In the genomic region with DNA sequence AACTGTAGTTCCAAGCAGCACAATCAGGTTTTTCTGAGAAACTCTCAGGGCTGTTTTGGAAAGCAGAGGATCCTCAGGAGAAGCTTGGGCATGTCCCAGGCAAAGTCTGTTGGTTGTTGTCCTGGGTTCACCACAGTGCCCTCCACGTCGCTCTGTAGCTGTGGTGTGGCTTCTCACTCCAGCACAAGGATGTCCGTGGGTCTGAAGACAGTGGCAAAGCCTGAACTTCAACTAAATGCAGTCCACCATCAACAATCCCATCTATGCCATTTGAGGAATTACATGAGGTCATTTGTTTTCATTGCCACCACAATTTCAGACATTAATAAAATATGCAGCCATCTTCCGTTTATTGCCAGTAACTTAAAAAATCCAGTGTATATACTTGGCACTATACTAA, we compare ENCODE assay signal across 17 cellular contexts.
DNase-seq lines count a peak whose midpoint lies in the region; ATAC-seq and TF ChIP-seq lines count a peak whose summit lies in the region.
"Had no signal": no experiment of that assay in that cellular context is flagged by ENCODE, and none has a peak within 500 bp of the region (broad histone marks: within the 10 kb centered on the region; RNA-seq: fewer than 3 reads in every experiment).

No MANE protein-coding gene starts in this region.

- H4K20me1 ChIP-seq in GM23248 (ENCODE audit: insufficient read depth) (no peaks in the 10 kb centered on the region), fibroblast of lung (ENCODE audit: control insufficient read depth, extremely low read depth, insufficient read depth, low read length) (no peaks in the 10 kb centered on the region), MM.1S (ENCODE audit: insufficient read depth, low read length) (no peaks in the 10 kb centered on the region)

- H3K4me3 ChIP-seq in GM23248 (peak overlapping the region; percentile 23; the same call in 1 of the 2 replicates), adipocyte (ENCODE audit: low read length) (no peak overlapping the region), fibroblast of lung (replicated peaks in 1 of 4; ENCODE audit: control extremely low read depth in 1 of 4, insufficient read depth in 1 of 4, low read depth in 3 of 4, low read length in 4 of 4) (no peak overlapping the region), skeletal muscle satellite cell (ENCODE audit: low read length) (peak overlapping the region; percentile 7), MM.1S (ENCODE audit: low read length) (no peak overlapping the region), heart left ventricle (no peak overlapping the region)

- H3K27me3 ChIP-seq in GM23248 (replicated peaks; ENCODE audit: insufficient read depth) (no peaks in the 10 kb centered on the region), adipocyte (replicated peaks; ENCODE audit: control insufficient read depth, insufficient read depth, low read length) (no peaks in the 10 kb centered on the region), fibroblast of lung (ENCODE audit: control insufficient read depth, insufficient read depth, low read length) (no peaks in the 10 kb centered on the region), skeletal muscle satellite cell (ENCODE audit: control insufficient read depth, insufficient read depth, low read length) (no peaks in the 10 kb centered on the region), MM.1S (replicated peaks; ENCODE audit: insufficient read depth, low read length) (no peaks in the 10 kb centered on the region), heart left ventricle (no peaks in the 10 kb centered on the region)

- WGBS in GM23248 (ENCODE audit: low coverage in 1 of 2, low lambda C conversion rate in 2 of 2, missing lambda C conversion rate in 2 of 2), 2 experiments = 31 to 41% methylated on average over 4 of the region's 4 CpGs
- WGBS in heart left ventricle, 4 donors = 74 to 91% (median 79%) methylated on average over 4 of the region's 4 CpGs

- TF ChIP-seq CTCF in fibroblast of lung (conservative IDR thresholded peaks at IDR 0.05 in 1 of 2, IDR thresholded peaks at IDR 0.05 in 1 of 2; ENCODE audit: low read depth in 1 of 2, low read length in 2 of 2) (no peak), MM.1S (IDR thresholded peaks at IDR 0.05; ENCODE audit: low read length) (no peak), heart left ventricle (IDR thresholded peaks at IDR 0.05) (no peak)

- no peak overlapping the region for H3K27ac ChIP-seq in GM23248
- H3K27ac ChIP-seq in fibroblast of lung (ENCODE audit: insufficient read depth, low read length) = no peak overlapping the region
- H3K27ac ChIP-seq in MM.1S (ENCODE audit: low read length) = no peak overlapping the region
- H3K27ac ChIP-seq in substantia nigra (ENCODE audit: low read depth, low read length, poor library complexity, severe bottlenecking) = no peak overlapping the region
- H3K27ac ChIP-seq in heart left ventricle = no peak overlapping the region

- no peaks in the 10 kb centered on the region for H3F3A ChIP-seq in GM23248 (ENCODE audit: insufficient read depth)
- no peaks in the 10 kb centered on the region for H3F3A ChIP-seq in MM.1S (ENCODE audit: insufficient read depth, low read length)

- no peak for TF ChIP-seq POLR2A in heart left ventricle (IDR thresholded peaks at IDR 0.05)

- H2AFZ ChIP-seq in GM23248 (peak overlapping the region; percentile 79), fibroblast of lung (ENCODE audit: low read length) (peak overlapping the region; percentile 56), MM.1S (ENCODE audit: low read length) (no peak overlapping the region)

- in situ Hi-C loops in GM23248 (cut with MboI) = no loop called here

- H3K9me3 ChIP-seq in GM23248 (ENCODE audit: low read depth) = no peaks in the 10 kb centered on the region
- H3K9me3 ChIP-seq in adipocyte (ENCODE audit: control insufficient read depth, low read length) = no peaks in the 10 kb centered on the region
- no peaks in the 10 kb centered on the region for H3K9me3 ChIP-seq in fibroblast of lung (ENCODE audit: control insufficient read depth, insufficient read depth, low read depth, low read length)
- no peaks in the 10 kb centered on the region for H3K9me3 ChIP-seq in skeletal muscle satellite cell (replicated peaks; ENCODE audit: low read length)
- no peaks in the 10 kb centered on the region for H3K9me3 ChIP-seq in MM.1S (replicated peaks; ENCODE audit: insufficient read depth, low read length)
- no peaks in the 10 kb centered on the region for H3K9me3 ChIP-seq in heart left ventricle

- H3K9me2 ChIP-seq in GM23248 (ENCODE audit: insufficient read depth) (no peaks in the 10 kb centered on the region), MM.1S (replicated peaks; ENCODE audit: insufficient read depth, low read length) (no peaks in the 10 kb centered on the region)

- no peak for ATAC-seq in heart left ventricle

- no peaks in the 10 kb centered on the region for H3K79me2 ChIP-seq in GM23248 (ENCODE audit: insufficient read depth)
- H3K79me2 ChIP-seq in fibroblast of lung (ENCODE audit: control insufficient read depth, insufficient read depth, low read length) = no peaks in the 10 kb centered on the region
- H3K79me2 ChIP-seq in MM.1S (ENCODE audit: low read length) = no peaks in the 10 kb centered on the region

- DNase-seq in GM23248 = peak; percentile 12
- peak; percentile 46 for DNase-seq in adipocyte (ENCODE audit: low read depth)
- no peak for DNase-seq in fibroblast of lung (ENCODE audit: low read depth in 2 of 2)
- DNase-seq in MM.1S = no peak
- DNase-seq in substantia nigra (lab: John Stamatoyannopoulos, UW) = no peak
- DNase-seq in heart left ventricle = no peak
- DNase-seq in CD1c-positive myeloid dendritic cell (ENCODE audit: extremely low spot score) = no peak
- DNase-seq: CD8-positive, alpha-beta memory T cell; DND-41; GF-D8; GOT3; HFFc6; NCI-H1105 treated with DMSO at 0.1 percent for 48 hours; NK-92 treated with Interleukin-12 subunit alpha and Interleukin-12 subunit beta, amount 100 ng/mL, for 24 hours; RPMI8226; SIG-M5 had no signal

- no peak overlapping the region for H3K9ac ChIP-seq in GM23248
- no peak overlapping the region for H3K9ac ChIP-seq in adipocyte (ENCODE audit: low read length)
- H3K9ac ChIP-seq in fibroblast of lung (ENCODE audit: insufficient read depth, low read length) = no peak overlapping the region
- H3K9ac ChIP-seq in skeletal muscle satellite cell (ENCODE audit: low read depth, low read length) = no peak overlapping the region
- H3K9ac ChIP-seq in MM.1S (ENCODE audit: low read length) = no peak overlapping the region

- H3K36me3 ChIP-seq in GM23248 (ENCODE audit: low read depth) = no peaks in the 10 kb centered on the region
- H3K36me3 ChIP-seq in adipocyte (ENCODE audit: control insufficient read depth, insufficient read depth, low read length, severe bottlenecking) = no peaks in the 10 kb centered on the region
- H3K36me3 ChIP-seq in fibroblast of lung (ENCODE audit: control insufficient read depth, insufficient read depth, low read length) = no peaks in the 10 kb centered on the region
- H3K36me3 ChIP-seq in skeletal muscle satellite cell (ENCODE audit: insufficient read depth, low read length) = no peaks in the 10 kb centered on the region
- H3K36me3 ChIP-seq in MM.1S (replicated peaks; ENCODE audit: insufficient read depth, low read length) = no peaks in the 10 kb centered on the region
- no peaks in the 10 kb centered on the region for H3K36me3 ChIP-seq in heart left ventricle

- H3K4me2 ChIP-seq in GM23248 (ENCODE audit: unreplicated experiment) (peak overlapping the region; percentile 49), fibroblast of lung (ENCODE audit: extremely low read depth, insufficient read depth, low read length) (no peak overlapping the region), skeletal muscle satellite cell (ENCODE audit: low read length) (peak overlapping the region; percentile 36), MM.1S (ENCODE audit: low read depth, low read length) (no peak overlapping the region)

- H3K4me1 ChIP-seq in GM23248 (ENCODE audit: insufficient read depth) (peaks cover 19% of the 10 kb centered on the region), adipocyte (ENCODE audit: control insufficient read depth, insufficient read depth, low read length) (peaks cover 16% of the 10 kb centered on the region), fibroblast of lung (ENCODE audit: control insufficient read depth, extremely low read depth, insufficient read depth, low read length) (no peaks in the 10 kb centered on the region), skeletal muscle satellite cell (ENCODE audit: control insufficient read depth, insufficient read depth, low read length) (peaks cover 8% of the 10 kb centered on the region), MM.1S (ENCODE audit: low read length) (no peaks in the 10 kb centered on the region), heart left ventricle (peaks cover 0 to 6% (median 0%) of the 10 kb centered on the region in 12 donors)

- intact Hi-C loops in heart left ventricle (cut with DNase I) = no loop called here

Comparison
In these comparisons a context has a peak if more than half of its experiments do, and no peak if none do; other contexts are left out.
1. DNase-seq: peak in GM23248 (single experiment) and adipocyte (single experiment); none in fibroblast of lung (0 of 2), MM.1S (single experiment), substantia nigra (0 of 49), heart left ventricle (0 of 5) and CD1c-positive myeloid dendritic cell (single experiment).
2. H3K4me2 ChIP-seq: peak in GM23248 (single experiment) and skeletal muscle satellite cell (single experiment); none in fibroblast of lung (single experiment) and MM.1S (single experiment).
3. H3K4me3 ChIP-seq: peak in GM23248 (single experiment) and skeletal muscle satellite cell (single experiment); none in adipocyte (single experiment), fibroblast of lung (0 of 4), MM.1S (single experiment) and heart left ventricle (0 of 12).